ENCODE assay signal across 1 cellular context in the genomic region with DNA sequence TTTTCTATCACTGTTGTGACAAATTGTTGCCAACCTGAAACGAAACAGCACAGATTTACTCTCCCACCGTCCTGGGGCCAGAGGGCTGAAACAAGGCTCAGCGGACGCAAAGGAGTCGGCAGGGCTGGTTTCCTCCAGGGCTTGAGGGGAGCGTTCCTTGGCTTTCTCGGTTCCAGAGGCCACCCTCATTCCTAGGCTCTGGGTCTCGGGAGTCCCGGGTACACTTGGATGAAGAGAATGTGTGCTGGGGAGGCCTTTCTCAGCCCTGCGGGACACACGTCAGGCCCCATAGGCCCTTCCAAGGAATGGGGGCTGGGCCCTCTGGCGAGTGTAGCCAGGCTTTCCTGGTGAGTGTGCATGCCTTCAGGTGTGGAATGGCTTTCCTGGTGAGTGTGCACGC.
TF ChIP-seq lines count a peak whose summit lies in the region.

No MANE protein-coding gene starts in this region.

TF ChIP-seq in GM23338, 12 proteins besides CTCF, POLR2A, EP300 and RAD21 (continued from another document):
- TF ChIP-seq, protein P1, sequence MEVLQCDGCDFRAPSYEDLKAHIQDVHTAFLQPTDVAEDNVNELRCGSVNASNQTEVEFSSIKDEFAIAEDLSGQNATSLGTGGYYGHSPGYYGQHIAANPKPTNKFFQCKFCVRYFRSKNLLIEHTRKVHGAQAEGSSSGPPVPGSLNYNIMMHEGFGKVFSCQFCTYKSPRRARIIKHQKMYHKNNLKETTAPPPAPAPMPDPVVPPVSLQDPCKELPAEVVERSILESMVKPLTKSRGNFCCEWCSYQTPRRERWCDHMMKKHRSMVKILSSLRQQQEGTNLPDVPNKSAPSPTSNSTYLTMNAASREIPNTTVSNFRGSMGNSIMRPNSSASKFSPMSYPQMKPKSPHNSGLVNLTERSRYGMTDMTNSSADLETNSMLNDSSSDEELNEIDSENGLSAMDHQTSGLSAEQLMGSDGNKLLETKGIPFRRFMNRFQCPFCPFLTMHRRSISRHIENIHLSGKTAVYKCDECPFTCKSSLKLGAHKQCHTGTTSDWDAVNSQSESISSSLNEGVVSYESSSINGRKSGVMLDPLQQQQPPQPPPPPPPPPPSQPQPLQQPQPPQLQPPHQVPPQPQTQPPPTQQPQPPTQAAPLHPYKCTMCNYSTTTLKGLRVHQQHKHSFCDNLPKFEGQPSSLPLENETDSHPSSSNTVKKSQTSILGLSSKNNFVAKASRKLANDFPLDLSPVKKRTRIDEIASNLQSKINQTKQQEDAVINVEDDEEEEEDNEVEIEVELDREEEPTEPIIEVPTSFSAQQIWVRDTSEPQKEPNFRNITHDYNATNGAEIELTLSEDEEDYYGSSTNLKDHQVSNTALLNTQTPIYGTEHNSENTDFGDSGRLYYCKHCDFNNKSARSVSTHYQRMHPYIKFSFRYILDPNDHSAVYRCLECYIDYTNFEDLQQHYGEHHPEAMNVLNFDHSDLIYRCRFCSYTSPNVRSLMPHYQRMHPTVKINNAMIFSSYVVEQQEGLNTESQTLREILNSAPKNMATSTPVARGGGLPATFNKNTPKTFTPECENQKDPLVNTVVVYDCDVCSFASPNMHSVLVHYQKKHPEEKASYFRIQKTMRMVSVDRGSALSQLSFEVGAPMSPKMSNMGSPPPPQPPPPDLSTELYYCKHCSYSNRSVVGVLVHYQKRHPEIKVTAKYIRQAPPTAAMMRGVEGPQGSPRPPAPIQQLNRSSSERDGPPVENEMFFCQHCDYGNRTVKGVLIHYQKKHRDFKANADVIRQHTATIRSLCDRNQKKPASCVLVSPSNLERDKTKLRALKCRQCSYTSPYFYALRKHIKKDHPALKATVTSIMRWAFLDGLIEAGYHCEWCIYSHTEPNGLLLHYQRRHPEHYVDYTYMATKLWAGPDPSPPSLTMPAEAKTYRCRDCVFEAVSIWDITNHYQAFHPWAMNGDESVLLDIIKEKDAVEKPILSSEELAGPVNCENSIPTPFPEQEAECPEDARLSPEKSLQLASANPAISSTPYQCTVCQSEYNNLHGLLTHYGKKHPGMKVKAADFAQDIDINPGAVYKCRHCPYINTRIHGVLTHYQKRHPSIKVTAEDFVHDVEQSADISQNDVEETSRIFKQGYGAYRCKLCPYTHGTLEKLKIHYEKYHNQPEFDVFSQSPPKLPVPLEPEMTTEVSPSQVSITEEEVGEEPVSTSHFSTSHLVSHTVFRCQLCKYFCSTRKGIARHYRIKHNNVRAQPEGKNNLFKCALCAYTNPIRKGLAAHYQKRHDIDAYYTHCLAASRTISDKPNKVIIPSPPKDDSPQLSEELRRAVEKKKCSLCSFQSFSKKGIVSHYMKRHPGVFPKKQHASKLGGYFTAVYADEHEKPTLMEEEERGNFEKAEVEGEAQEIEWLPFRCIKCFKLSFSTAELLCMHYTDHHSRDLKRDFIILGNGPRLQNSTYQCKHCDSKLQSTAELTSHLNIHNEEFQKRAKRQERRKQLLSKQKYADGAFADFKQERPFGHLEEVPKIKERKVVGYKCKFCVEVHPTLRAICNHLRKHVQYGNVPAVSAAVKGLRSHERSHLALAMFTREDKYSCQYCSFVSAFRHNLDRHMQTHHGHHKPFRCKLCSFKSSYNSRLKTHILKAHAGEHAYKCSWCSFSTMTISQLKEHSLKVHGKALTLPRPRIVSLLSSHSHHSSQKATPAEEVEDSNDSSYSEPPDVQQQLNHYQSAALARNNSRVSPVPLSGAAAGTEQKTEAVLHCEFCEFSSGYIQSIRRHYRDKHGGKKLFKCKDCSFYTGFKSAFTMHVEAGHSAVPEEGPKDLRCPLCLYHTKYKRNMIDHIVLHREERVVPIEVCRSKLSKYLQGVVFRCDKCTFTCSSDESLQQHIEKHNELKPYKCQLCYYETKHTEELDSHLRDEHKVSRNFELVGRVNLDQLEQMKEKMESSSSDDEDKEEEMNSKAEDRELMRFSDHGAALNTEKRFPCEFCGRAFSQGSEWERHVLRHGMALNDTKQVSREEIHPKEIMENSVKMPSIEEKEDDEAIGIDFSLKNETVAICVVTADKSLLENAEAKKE (CRISPR knock-in tag; IDR thresholded peaks at IDR 0.05) = no peak
TF ChIP-seq in GM23338: peak in this region for 0.
